In the genomic region with DNA sequence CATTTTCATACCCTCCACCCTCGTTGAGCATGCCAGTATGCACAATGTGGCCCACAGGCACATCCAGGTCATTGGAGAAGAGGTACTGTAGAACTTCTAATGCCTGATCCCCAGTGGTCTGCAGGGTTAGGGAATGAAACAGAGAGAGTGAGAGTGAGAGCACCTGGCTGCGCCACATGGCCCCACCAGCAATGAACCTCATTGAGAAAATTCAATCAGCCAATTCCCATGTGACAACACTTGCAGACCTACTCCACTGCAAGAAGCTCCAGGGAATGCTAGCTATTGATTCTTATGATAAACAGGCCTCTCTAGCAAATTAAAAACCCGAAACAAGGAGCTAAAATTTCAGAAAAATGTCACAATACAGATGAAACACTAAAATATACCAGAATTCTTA, we compare ENCODE assay signal across 7 cellular contexts. TPM values are rescaled to one million over a fixed set of nuclear protein-coding genes. Genes with fewer than 3 reads are reported as not detected.
DNase-seq lines count a peak whose midpoint lies in the region; TF ChIP-seq lines count a peak whose summit lies in the region.
"Not testable (repeated sequence)": the region's sequence is repeated elsewhere in the genome, so short reads cannot be mapped to it uniquely, and the experiment has no call there.
"Had no signal": no experiment of that assay in that cellular context is flagged by ENCODE, and none has a peak within 500 bp of the region (broad histone marks: within the 10 kb centered on the region; RNA-seq: fewer than 3 reads in every experiment).

No MANE protein-coding gene starts in this region.

- H3K9me3 ChIP-seq in BE2C, result not testable (repeated sequence)

- H3K27me3 ChIP-seq in BE2C, result not testable (repeated sequence)

- not testable (repeated sequence) for H3K9me3 Mint-ChIP-seq in endothelial cell (ENCODE audit: unreplicated experiment)

- H3K27ac Mint-ChIP-seq in endothelial cell (ENCODE audit: unreplicated experiment), result peak overlapping the region; percentile 1

- H3K4me3 ChIP-seq in BE2C (ENCODE audit: low read depth, low read length), result not testable (repeated sequence)

- not testable (repeated sequence) for H3K36me3 ChIP-seq in BE2C

- H3K4me1 Mint-ChIP-seq in endothelial cell (ENCODE audit: unreplicated experiment), result not testable (repeated sequence)

- DNase-seq in BE2C (peak; percentile 65), SK-N-DZ (ENCODE audit: low spot score) (peak; percentile 95)
- DNase-seq in endothelial cell (ENCODE audit: low spot score), result not testable (repeated sequence)

- H3K27me3 Mint-ChIP-seq in endothelial cell (ENCODE audit: unreplicated experiment), result not testable (repeated sequence)

- not testable (repeated sequence) for H3K4me3 Mint-ChIP-seq in endothelial cell (ENCODE audit: unreplicated experiment)

- peaks cover 12% of the 10 kb centered on the region for H3K36me3 Mint-ChIP-seq in endothelial cell (ENCODE audit: low read depth, unreplicated experiment)

- not testable (repeated sequence) for TF ChIP-seq CTCF in BE2C (IDR thresholded peaks at IDR 0.05; ENCODE audit: low read depth, low read length); endothelial cell (IDR thresholded peaks at IDR 0.05; ENCODE audit: unreplicated experiment)

- H3K4me1 ChIP-seq in BE2C, result not testable (repeated sequence)

RNA-seq across cellular contexts. Expression of gene NPIPB15, which starts 38.6 kb away (rescaled TPM):
- not detected for polyA plus RNA-seq in BE2C (2012; ENCODE audit: insufficient read depth, insufficient read length, low read depth)
- polyA plus RNA-seq in SK-N-DZ (2014; cell fraction: cytosol; rRNA removed), result not detected in 2 replicates
- not detected in 2 replicates for polyA plus RNA-seq in SK-N-DZ (2014; cell fraction: nucleus; rRNA removed)
- 3.3 TPM for total RNA-seq in endothelial cell (ENCODE audit: unreplicated experiment)
- total RNA-seq: A172; CD8-positive, alpha-beta memory T cell; Daoy had no signal
- polyA plus RNA-seq: CD14-positive monocyte had no signal

RNA-seq across cellular contexts. Expression of gene PSMD7, which starts 40.9 kb away (rescaled TPM):
- 256 TPM for polyA plus RNA-seq in BE2C (2012; ENCODE audit: insufficient read depth, insufficient read length, low read depth)
- polyA plus RNA-seq in SK-N-DZ (2014; cell fraction: cytosol; rRNA removed), result 204 and 273 TPM in 2 replicates
- polyA plus RNA-seq in SK-N-DZ (2014; cell fraction: nucleus; rRNA removed), result 142 and 148 TPM in 2 replicates
- total RNA-seq in endothelial cell (ENCODE audit: unreplicated experiment), result 82.4 TPM
